Comparison of ENCODE assay signal across 1 cellular context in genomic region chr16:14325921-14326401, GRCh38.
TF ChIP-seq lines count a peak whose summit lies in the region.

No MANE protein-coding gene starts in this region.

TF ChIP-seq in WTC11, 78 proteins besides CTCF, POLR2A, EP300 and RAD21 (continued from another document):
- no peak for TF ChIP-seq AFF4 (CRISPR knock-in tag; IDR thresholded peaks at IDR 0.05; ENCODE audit: borderline replicate concordance)
- no peak for TF ChIP-seq AR (CRISPR knock-in tag; IDR thresholded peaks at IDR 0.05)
